13 cellular contexts compared by ENCODE assay signal in the genomic region with DNA sequence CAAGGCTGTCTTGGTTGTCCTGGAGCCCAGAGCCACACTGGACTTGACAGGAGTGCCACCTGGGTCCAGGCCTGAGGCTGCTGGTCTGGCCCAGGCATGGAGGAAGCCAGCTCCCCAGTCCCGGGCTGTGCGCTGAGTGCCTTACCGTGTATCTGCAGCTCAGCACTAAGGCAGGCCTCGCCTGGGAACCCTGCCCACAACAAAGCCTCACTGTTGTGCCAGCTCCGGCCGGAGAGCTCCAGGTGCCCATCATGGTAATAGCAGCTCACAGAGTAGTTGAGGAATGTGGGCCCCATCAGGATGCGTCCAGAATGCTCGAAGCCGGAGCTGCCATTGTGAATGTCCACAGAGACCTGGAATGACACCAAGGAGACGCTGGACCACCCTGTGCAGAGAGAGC.
DNase-seq lines count a peak whose midpoint lies in the region; ATAC-seq and TF ChIP-seq lines count a peak whose summit lies in the region.
"Had no signal": no experiment of that assay in that cellular context is flagged by ENCODE, and none has a peak within 500 bp of the region (broad histone marks: within the 10 kb centered on the region; RNA-seq: fewer than 3 reads in every experiment).

No MANE protein-coding gene starts in this region.

- H3K9me2 ChIP-seq in SK-N-SH, result no peaks in the 10 kb centered on the region

- H3K4me1 ChIP-seq in BLaER1 (peaks cover 38% of the 10 kb centered on the region), SK-N-SH (ENCODE audit: control insufficient read depth in 1 of 2, insufficient read depth in 2 of 2, low read depth in 1 of 2, low read length in 1 of 2) (peaks cover 0 to 26% of the 10 kb centered on the region in 2 experiments; a peak in 1 of 4 replicates)
- H3K4me1 ChIP-seq: A549, BE2C, Caco-2 had no signal

- H3K27ac ChIP-seq in BLaER1, result peak overlapping the region; percentile 4; the same call in 1 of the 2 replicates
- H3K27ac ChIP-seq in SK-N-SH (ENCODE audit: low read depth in 2 of 2, low read length in 1 of 2), result no peak overlapping the region
- H3K27ac ChIP-seq: A549, GM23248, HL-60 had no signal

- ATAC-seq in left ventricle myocardium superior, result peak; percentile 95
- ATAC-seq: A549, HCT116 had no signal

- in situ Hi-C loops in G401 (cut with HindIII; ENCODE audit: low sequenced_read_pairs), result no loop called here

- no peak overlapping the region for H3K4me2 ChIP-seq in BLaER1
- H3K4me2 ChIP-seq in SK-N-SH, result no peak overlapping the region
- H3K4me2 ChIP-seq: A549 had no signal

- H3K27me3 ChIP-seq in BLaER1 (no peaks in the 10 kb centered on the region), SK-N-SH (ENCODE audit: insufficient read depth) (no peaks in the 10 kb centered on the region)
- H3K27me3 ChIP-seq: BE2C had no signal

- WGBS in SK-N-SH (ENCODE audit: low lambda C conversion rate), result 77% methylated on average over 4 of the region's 10 CpGs

- H3K36me3 ChIP-seq in BLaER1 (no peaks in the 10 kb centered on the region), SK-N-SH (replicated peaks in 1 of 2; ENCODE audit: control insufficient read depth in 1 of 2, insufficient read depth in 2 of 2, low read length in 1 of 2) (no peaks in the 10 kb centered on the region)
- H3K36me3 ChIP-seq: BE2C had no signal

- H3K79me2 ChIP-seq in SK-N-SH (ENCODE audit: insufficient read depth), result no peaks in the 10 kb centered on the region

- no peak for TF ChIP-seq EP300 in SK-N-SH (IDR thresholded peaks at IDR 0.05; ENCODE audit: borderline replicate concordance in 1 of 2, low read depth in 1 of 2, low read length in 1 of 2)

- no peaks in the 10 kb centered on the region for H3F3A ChIP-seq in SK-N-SH (replicated peaks; ENCODE audit: insufficient read depth)

- intact Hi-C loops in left ventricle myocardium superior (cut with micrococcal nuclease), result no loop called here

- no peak for TF ChIP-seq CTCF in SK-N-SH (IDR thresholded peaks at IDR 0.05)

- CTCF ChIA-PET in SK-N-SH (lab: Yijun Ruan, JAX), result interaction anchor here (1.0 to 1.4 kb wide), 3 partner anchors 19 to 44 kb away, joined by 3 to 6 read pairs (median 3); no protein-coding TSS in a partner anchor

- no peaks in the 10 kb centered on the region for H4K20me1 ChIP-seq in BLaER1
- no peaks in the 10 kb centered on the region for H4K20me1 ChIP-seq in SK-N-SH (ENCODE audit: insufficient read depth)

- POLR2A ChIA-PET in SK-N-SH (lab: Yijun Ruan, JAX), result no interaction called here

- H3K9me3 ChIP-seq in BLaER1 (peaks cover 4% of the 10 kb centered on the region; the same call in 1 of the 2 replicates), SK-N-SH (no peaks in the 10 kb centered on the region)
- H3K9me3 ChIP-seq: A549, BE2C, Caco-2 had no signal

- H3K4me3 ChIP-seq in BLaER1, result no peak overlapping the region
- H3K4me3 ChIP-seq in SK-N-SH (ENCODE audit: low read depth in 2 of 2, low read length in 1 of 2), result no peak overlapping the region
- H3K4me3 ChIP-seq: A549, GM23248 had no signal

- no peak overlapping the region for H2AFZ ChIP-seq in SK-N-SH (ENCODE audit: low read depth)
- H2AFZ ChIP-seq: GM23248 had no signal

- H3K9ac ChIP-seq in BLaER1 (no peak overlapping the region), SK-N-SH (no peak overlapping the region)
- H3K9ac ChIP-seq: GM23248 had no signal

- no peak for TF ChIP-seq RAD21 in SK-N-SH (IDR thresholded peaks at IDR 0.05; ENCODE audit: low read length)

- DNase-seq in G401 (ENCODE audit: low spot score), result peak; percentile 96
- DNase-seq in cerebellum (ENCODE audit: low spot score), result peak; percentile 71
- peak; percentile 80 for DNase-seq in left ventricle myocardium superior
- DNase-seq in SK-N-SH, result no peak
- no peak for DNase-seq in NCI-H1417 treated with DMSO at 0.1 percent for 48 hours (lab: John Stamatoyannopoulos, UW)
- DNase-seq: BE2C; Caco-2; CD8-positive, alpha-beta memory T cell; GM23248 had no signal

TF ChIP-seq in SK-N-SH, 30 proteins besides CTCF, POLR2A, EP300 and RAD21:
- TF ChIP-seq GABPA (IDR thresholded peaks at IDR 0.05; ENCODE audit: low read depth) (no peak), RFX5 (IDR thresholded peaks at IDR 0.05; ENCODE audit: low read length) (no peak), FOXM1 (IDR thresholded peaks at IDR 0.05; ENCODE audit: low read depth) (no peak), TEAD4 (IDR thresholded peaks at IDR 0.05; ENCODE audit: borderline replicate concordance, insufficient read depth) (no peak), MXI1 (IDR thresholded peaks at IDR 0.05; ENCODE audit: low read depth, low read length) (no peak), FOXJ3 (CRISPR knock-in tag; IDR thresholded peaks at IDR 0.05) (no peak), SMC3 (IDR thresholded peaks at IDR 0.05; ENCODE audit: low read depth, low read length) (no peak), MEF2A (IDR thresholded peaks at IDR 0.05; ENCODE audit: borderline replicate concordance, low read depth) (no peak)
- TF ChIP-seq, protein P1, sequence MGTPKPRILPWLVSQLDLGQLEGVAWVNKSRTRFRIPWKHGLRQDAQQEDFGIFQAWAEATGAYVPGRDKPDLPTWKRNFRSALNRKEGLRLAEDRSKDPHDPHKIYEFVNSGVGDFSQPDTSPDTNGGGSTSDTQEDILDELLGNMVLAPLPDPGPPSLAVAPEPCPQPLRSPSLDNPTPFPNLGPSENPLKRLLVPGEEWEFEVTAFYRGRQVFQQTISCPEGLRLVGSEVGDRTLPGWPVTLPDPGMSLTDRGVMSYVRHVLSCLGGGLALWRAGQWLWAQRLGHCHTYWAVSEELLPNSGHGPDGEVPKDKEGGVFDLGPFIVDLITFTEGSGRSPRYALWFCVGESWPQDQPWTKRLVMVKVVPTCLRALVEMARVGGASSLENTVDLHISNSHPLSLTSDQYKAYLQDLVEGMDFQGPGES (IDR thresholded peaks at IDR 0.05; ENCODE audit: low read depth, low read length), result no peak
- TF ChIP-seq, protein P2, sequence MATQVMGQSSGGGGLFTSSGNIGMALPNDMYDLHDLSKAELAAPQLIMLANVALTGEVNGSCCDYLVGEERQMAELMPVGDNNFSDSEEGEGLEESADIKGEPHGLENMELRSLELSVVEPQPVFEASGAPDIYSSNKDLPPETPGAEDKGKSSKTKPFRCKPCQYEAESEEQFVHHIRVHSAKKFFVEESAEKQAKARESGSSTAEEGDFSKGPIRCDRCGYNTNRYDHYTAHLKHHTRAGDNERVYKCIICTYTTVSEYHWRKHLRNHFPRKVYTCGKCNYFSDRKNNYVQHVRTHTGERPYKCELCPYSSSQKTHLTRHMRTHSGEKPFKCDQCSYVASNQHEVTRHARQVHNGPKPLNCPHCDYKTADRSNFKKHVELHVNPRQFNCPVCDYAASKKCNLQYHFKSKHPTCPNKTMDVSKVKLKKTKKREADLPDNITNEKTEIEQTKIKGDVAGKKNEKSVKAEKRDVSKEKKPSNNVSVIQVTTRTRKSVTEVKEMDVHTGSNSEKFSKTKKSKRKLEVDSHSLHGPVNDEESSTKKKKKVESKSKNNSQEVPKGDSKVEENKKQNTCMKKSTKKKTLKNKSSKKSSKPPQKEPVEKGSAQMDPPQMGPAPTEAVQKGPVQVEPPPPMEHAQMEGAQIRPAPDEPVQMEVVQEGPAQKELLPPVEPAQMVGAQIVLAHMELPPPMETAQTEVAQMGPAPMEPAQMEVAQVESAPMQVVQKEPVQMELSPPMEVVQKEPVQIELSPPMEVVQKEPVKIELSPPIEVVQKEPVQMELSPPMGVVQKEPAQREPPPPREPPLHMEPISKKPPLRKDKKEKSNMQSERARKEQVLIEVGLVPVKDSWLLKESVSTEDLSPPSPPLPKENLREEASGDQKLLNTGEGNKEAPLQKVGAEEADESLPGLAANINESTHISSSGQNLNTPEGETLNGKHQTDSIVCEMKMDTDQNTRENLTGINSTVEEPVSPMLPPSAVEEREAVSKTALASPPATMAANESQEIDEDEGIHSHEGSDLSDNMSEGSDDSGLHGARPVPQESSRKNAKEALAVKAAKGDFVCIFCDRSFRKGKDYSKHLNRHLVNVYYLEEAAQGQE (IDR thresholded peaks at IDR 0.05; ENCODE audit: low read depth, low read length), result no peak

Comparison
In these comparisons a context has a peak if more than half of its experiments do, and no peak if none do; other contexts are left out.
1. DNase-seq: peak in G401 (single experiment), cerebellum (single experiment) and left ventricle myocardium superior (single experiment); none in SK-N-SH (single experiment) and NCI-H1417 treated with DMSO at 0.1 percent for 48 hours (single experiment).